In genomic region chr7:47347986-47348385, GRCh38 we compare ENCODE assay signal across 18 cellular contexts.
A peak's percentile ranks its signal among the peaks of the same experiment; 100 is the strongest.
DNase-seq lines count a peak whose midpoint lies in the region; ATAC-seq, FAIRE-seq and TF ChIP-seq lines count a peak whose summit lies in the region.
"Had no signal": no experiment of that assay in that cellular context is flagged by ENCODE, and none has a peak within 500 bp of the region (broad histone marks: within the 10 kb centered on the region; RNA-seq: fewer than 3 reads in every experiment).

No MANE protein-coding gene starts in this region.

- no peak overlapping the region for H3K23ac ChIP-seq in neuronal stem cell (ENCODE audit: low read depth, low read length, poor library complexity)

- no peaks in the 10 kb centered on the region for H3K4me1 Mint-ChIP-seq in T-helper 17 cell
- H3K4me1 Mint-ChIP-seq: CD4-positive, CD25-positive, alpha-beta regulatory T cell had no signal

- no peaks in the 10 kb centered on the region for H3K36me3 Mint-ChIP-seq in T-helper 17 cell (ENCODE audit: low read depth)
- H3K36me3 Mint-ChIP-seq: CD4-positive, CD25-positive, alpha-beta regulatory T cell had no signal

- H3K79me1 ChIP-seq in neuronal stem cell (ENCODE audit: low read depth, low read length), result peaks cover 5% of the 10 kb centered on the region

- H3K14ac ChIP-seq in neuronal stem cell (ENCODE audit: low read length), result no peak overlapping the region

- no peak overlapping the region for H2BK5ac ChIP-seq in neuronal stem cell (ENCODE audit: low read length)

- H2AK5ac ChIP-seq in neuronal stem cell (ENCODE audit: low read depth, low read length), result no peak overlapping the region

- peaks cover 13 to 42% (median 37%) of the 10 kb centered on the region in 10 experiments for H3K4me1 ChIP-seq in BLaER1 treated with 17β-estradiol and CSF1 and Interleukin-3, amounts not matched to agents 10 nM and 100 nM
- peaks cover 0 to 6% of the 10 kb centered on the region in 2 donors for H3K4me1 ChIP-seq in neuronal stem cell (ENCODE audit: control insufficient read depth in 2 of 2, insufficient read depth in 1 of 2, low read depth in 1 of 2, low read length in 2 of 2)
- H3K4me1 ChIP-seq in transverse colon, result no peaks in the 10 kb centered on the region
- H3K4me1 ChIP-seq: BE2C had no signal

- H3K4me3 Mint-ChIP-seq in T-helper 17 cell, result no peak overlapping the region
- H3K4me3 Mint-ChIP-seq: CD4-positive, CD25-positive, alpha-beta regulatory T cell had no signal

- no peak overlapping the region for H2BK12ac ChIP-seq in neuronal stem cell (ENCODE audit: low read length)

- DNase-seq in HTR-8/SVneo (ENCODE audit: insufficient read length, low spot score), result no peak
- no peak for DNase-seq in neuronal stem cell (ENCODE audit: low spot score)
- DNase-seq in transverse colon, result peak; percentile 2
- DNase-seq in T-helper 17 cell, result no peak
- no peak for DNase-seq in SK-N-DZ (ENCODE audit: low spot score)
- DNase-seq: BE2C; Calu3; CD4-positive, CD25-positive, alpha-beta regulatory T cell; DMS 273 treated with DMSO at 0.1 percent for 48 hours; IMR-90; KBM-7 had no signal

- in situ Hi-C loops in transverse colon (cut with MboI; ENCODE audit: low pct_ligation_motif_present in 1 of 4, low pct_unique_long_range_greater_than_20kb in 1 of 4, low sequenced_read_pairs in 3 of 4), result no loop called here

- no peak overlapping the region for H4K91ac ChIP-seq in neuronal stem cell (ENCODE audit: low read depth, low read length, poor library complexity)

- peaks cover 0 to 100% (median 18%) of the 10 kb centered on the region in 11 experiments; a peak in 12 of 22 replicates for H4K20me1 ChIP-seq in BLaER1 treated with 17β-estradiol and CSF1 and Interleukin-3, amounts not matched to agents 10 nM and 100 nM

- no peak for TF ChIP-seq POLR2A in transverse colon (IDR thresholded peaks at IDR 0.05)

- H3K27ac ChIP-seq in BLaER1 treated with 17β-estradiol and CSF1 and Interleukin-3, amounts not matched to agents 10 nM and 100 nM, result no peak overlapping the region
- H3K27ac ChIP-seq in neuronal stem cell (replicated peaks; ENCODE audit: low read length) (no peak overlapping the region), transverse colon (no peak overlapping the region)
- H3K27ac ChIP-seq: A549, HL-60 had no signal

- no peak overlapping the region for H2BK15ac ChIP-seq in neuronal stem cell (ENCODE audit: low read length)

- no peak overlapping the region for H3K9ac ChIP-seq in BLaER1 treated with 17β-estradiol and CSF1 and Interleukin-3, amounts not matched to agents 10 nM and 100 nM
- no peak overlapping the region for H3K9ac ChIP-seq in neuronal stem cell (ENCODE audit: low read depth, low read length, poor library complexity)

- no peak overlapping the region for H4K8ac ChIP-seq in neuronal stem cell (ENCODE audit: low read depth, low read length)

- peaks cover 11% of the 10 kb centered on the region for H3K27me3 Mint-ChIP-seq in T-helper 17 cell
- H3K27me3 Mint-ChIP-seq: CD4-positive, CD25-positive, alpha-beta regulatory T cell had no signal

- no peak overlapping the region for H2BK120ac ChIP-seq in neuronal stem cell (ENCODE audit: low read depth, low read length)

- TF ChIP-seq CTCF in transverse colon (IDR thresholded peaks at IDR 0.05), result no peak

- no peak for ATAC-seq in T-helper 17 cell
- ATAC-seq in GM21515 (IDR thresholded peaks at IDR 0.05; ENCODE audit: unreplicated experiment), result no peak
- ATAC-seq: A549, GM12878 had no signal

- H3K18ac ChIP-seq in neuronal stem cell (ENCODE audit: low read length), result peak overlapping the region; percentile 4

- H2AFZ ChIP-seq in neuronal stem cell (ENCODE audit: low read length), result no peak overlapping the region

- no CpG with 5 or more reads among the region's 6 CpGs for WGBS in neuronal stem cell (ENCODE audit: extremely low coverage in 2 of 2, insufficient read length in 2 of 2, insufficient replicate concordance in 1 of 2), 2 donors
- WGBS in transverse colon (ENCODE audit: low coverage in 1 of 2), 2 donors, result 94 to 100% methylated on average over 1 to 6 of the region's 6 CpGs

- H3K36me3 ChIP-seq in BLaER1 treated with 17β-estradiol and CSF1 and Interleukin-3, amounts not matched to agents 10 nM and 100 nM, result peaks cover 4 to 100% (median 34%) of the 10 kb centered on the region in 11 experiments; a peak in 19 of 22 replicates
- H3K36me3 ChIP-seq in neuronal stem cell (replicated peaks in 1 of 2; ENCODE audit: control insufficient read depth in 2 of 2, insufficient read depth in 2 of 2, low read length in 2 of 2) (peaks cover 0 to 25% of the 10 kb centered on the region in 2 donors), transverse colon (peaks cover 0 to 11% (median 3%) of the 10 kb centered on the region in 4 donors)
- H3K36me3 ChIP-seq: BE2C had no signal

- peak; percentile 58 for FAIRE-seq in HTR-8/SVneo (lab: Jason Lieb, UNC)
- FAIRE-seq: A549, GM12878, GM18507, H54 had no signal

- no peak overlapping the region for H3K4ac ChIP-seq in neuronal stem cell (ENCODE audit: low read length)

- no peak overlapping the region for H3K4me3 ChIP-seq in BLaER1 treated with 17β-estradiol and CSF1 and Interleukin-3, amounts not matched to agents 10 nM and 100 nM
- H3K4me3 ChIP-seq in neuronal stem cell (ENCODE audit: low read length in 2 of 2), result no peak overlapping the region
- no peak overlapping the region for H3K4me3 ChIP-seq in transverse colon
- H3K4me3 ChIP-seq: A549, GM12878 had no signal

- no peaks in the 10 kb centered on the region for H3K27me3 ChIP-seq in BLaER1 treated with 17β-estradiol and CSF1 and Interleukin-3, amounts not matched to agents 10 nM and 100 nM
- H3K27me3 ChIP-seq in neuronal stem cell (ENCODE audit: control insufficient read depth in 3 of 3, insufficient read depth in 3 of 3, low read depth in 1 of 3, low read length in 3 of 3) (no peaks in the 10 kb centered on the region), transverse colon (no peaks in the 10 kb centered on the region)
- H3K27me3 ChIP-seq: BE2C had no signal

- no peaks in the 10 kb centered on the region for H3K9me3 ChIP-seq in BLaER1 treated with 17β-estradiol and CSF1 and Interleukin-3, amounts not matched to agents 10 nM and 100 nM (replicated peaks in 1 of 11)
- H3K9me3 ChIP-seq in neuronal stem cell (replicated peaks in 1 of 2; ENCODE audit: control insufficient read depth in 2 of 2, insufficient read depth in 1 of 2, low read depth in 1 of 2, low read length in 2 of 2) (peaks cover 0 to 2% of the 10 kb centered on the region in 2 donors), transverse colon (no peaks in the 10 kb centered on the region), T-helper 17 cell (ENCODE audit: control insufficient read depth, low read length, poor library complexity, severe bottlenecking) (no peaks in the 10 kb centered on the region)
- H3K9me3 ChIP-seq: A549, BE2C had no signal

- intact Hi-C loops in transverse colon (cut with DNase I; ENCODE audit: low total_unique reads), result no loop called here

- peak overlapping the region in 8 of 11 experiments; percentile 43 to 77 (median 66); a peak in 17 of 22 replicates for H3K4me2 ChIP-seq in BLaER1 treated with 17β-estradiol and CSF1 and Interleukin-3, amounts not matched to agents 10 nM and 100 nM
- no peak overlapping the region for H3K4me2 ChIP-seq in neuronal stem cell (ENCODE audit: insufficient read depth, low read length, poor library complexity, severe bottlenecking)
- H3K4me2 ChIP-seq: A549 had no signal

- no peak for TF ChIP-seq EP300 in transverse colon (IDR thresholded peaks at IDR 0.05; ENCODE audit: low read depth)

- H3K27ac Mint-ChIP-seq in T-helper 17 cell, result no peak overlapping the region
- H3K27ac Mint-ChIP-seq: CD4-positive, CD25-positive, alpha-beta regulatory T cell had no signal
